In genomic region chr10:62599161-62599560, GRCh38 we compare ENCODE assay signal across 27 cellular contexts.
"Had no signal": no experiment of that assay in that cellular context is flagged by ENCODE, and none has a peak within 500 bp of the region (broad histone marks: within the 10 kb centered on the region; RNA-seq: fewer than 3 reads in every experiment).

No MANE protein-coding gene starts in this region.

- ATAC-seq: activated T-cell treated with anti-CD3 and anti-CD28 coated beads, Interleukin-2, amount 50 U/mL, for 72 hours; esophagus mucosa; foreskin keratinocyte; gastrocnemius medialis; heart left ventricle; WTC11 had no signal

- H3K27me3 ChIP-seq: brain microvascular endothelial cell, dorsolateral prefrontal cortex, gastrocnemius medialis, heart left ventricle had no signal

- H3K36me3 ChIP-seq: brain microvascular endothelial cell, gastrocnemius medialis, heart left ventricle had no signal

- FAIRE-seq: bronchial epithelial cell had no signal

- H3K27ac ChIP-seq: brain microvascular endothelial cell, coronary artery, dorsolateral prefrontal cortex, foreskin keratinocyte, gastrocnemius medialis, heart left ventricle had no signal

- H3K4me3 ChIP-seq: coronary artery, dorsolateral prefrontal cortex, gastrocnemius medialis, heart left ventricle had no signal

- H3K4me1 ChIP-seq: foreskin keratinocyte, gastrocnemius medialis had no signal

- DNase-seq: activated CD4-positive, alpha-beta memory T cell treated with anti-CD3 and anti-CD28 coated beads, Interleukin-2, amount 10 ng/mL, durations not matched to agents 7 days and 5 days; activated CD4-positive, alpha-beta T cell treated with anti-CD3 and anti-CD28 coated beads for 1 hour; activated CD4-positive, alpha-beta T cell treated with anti-CD3 and anti-CD28 coated beads for 4 hours; activated CD4-positive, alpha-beta T cell treated with anti-CD3 and anti-CD28 coated beads, Interleukin-2, amount 10 ng/mL, durations not matched to agents 7 days and 5 days; activated CD4-positive, alpha-beta T cell treated with anti-CD3 and anti-CD28 coated beads, Interleukin-2, amount 50 U/mL, for 4 hours; activated CD8-positive, alpha-beta memory T cell treated with anti-CD3 and anti-CD28 coated beads, Interleukin-2, amount 50 U/mL, for 48 hours; activated gamma-delta T cell treated with Interleukin-2 at 50 U/mL for 16 hours; activated naive CD4-positive, alpha-beta T cell treated with anti-CD3 and anti-CD28 coated beads, Interleukin-2, amount 50 U/mL, for 16 hours; activated naive CD4-positive, alpha-beta T cell treated with Interleukin-2 at 50 U/mL for 16 hours; activated T-cell treated with anti-CD3 and anti-CD28 coated beads for 4 hours; activated T-cell treated with anti-CD3 and anti-CD28 coated beads, Interleukin-2, amount 50 U/mL, for 24 hours; activated T-cell treated with anti-CD3 and anti-CD28 coated beads, Interleukin-2, amount 50 U/mL, for 72 hours; amniotic stem cell; anterior cingulate cortex; brain microvascular endothelial cell; dorsolateral prefrontal cortex; effector memory CD4-positive, alpha-beta T cell; endodermal cell; foreskin keratinocyte; gastrocnemius medialis; glutamatergic neuron; heart left ventricle; T-helper 2 cell had no signal
